In the genomic region with DNA sequence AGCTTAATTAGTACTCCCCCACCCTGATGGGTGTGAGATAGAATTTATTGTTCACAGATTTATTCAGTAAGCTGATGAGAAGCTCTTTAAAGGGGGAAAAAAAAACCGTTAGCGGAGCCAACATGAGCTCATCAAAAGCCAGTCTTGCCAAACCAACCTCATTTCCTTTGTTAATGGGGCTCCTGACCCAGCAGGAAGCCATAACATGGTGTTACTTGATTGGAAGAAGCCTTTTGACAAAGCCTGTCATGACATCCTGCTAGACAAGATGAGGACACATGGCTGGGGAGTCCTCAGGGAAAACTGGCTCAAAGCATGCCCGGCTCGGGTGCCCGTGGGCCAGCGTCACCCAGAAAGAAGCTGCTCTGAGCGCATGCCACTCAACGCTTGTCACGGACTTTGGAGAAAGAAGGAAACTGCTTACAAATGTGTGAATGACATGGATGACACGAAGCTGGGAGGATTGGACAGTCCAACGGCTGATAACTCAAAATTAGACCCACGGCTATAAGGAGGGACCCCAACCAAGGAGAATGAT, we compare ENCODE assay signal across 19 cellular contexts.
A peak's percentile ranks its signal among the peaks of the same experiment; 100 is the strongest.
DNase-seq lines count a peak whose midpoint lies in the region; TF ChIP-seq lines count a peak whose summit lies in the region.
"Had no signal": no experiment of that assay in that cellular context is flagged by ENCODE, and none has a peak within 500 bp of the region (broad histone marks: within the 10 kb centered on the region; RNA-seq: fewer than 3 reads in every experiment).

No MANE protein-coding gene starts in this region.

- in situ Hi-C loops in astrocyte of the spinal cord (cut with HindIII; ENCODE audit: low sequenced_read_pairs), result no loop called here

- DNase-seq in EH (ENCODE audit: low read depth) (peak; percentile 38), Kasumi-1 (lab: John Stamatoyannopoulos, UW) (peak; percentile 3 to 9), astrocyte of the spinal cord (ENCODE audit: low read depth, low spot score) (peak; percentile 59), posterior vena cava (ENCODE audit: low spot score) (peak; percentile 23), anterior cingulate cortex (lab: John Stamatoyannopoulos, UW) (no peak), NCI-H510A treated with DMSO at 0.1 percent for 48 hours (lab: John Stamatoyannopoulos, UW) (no peak), GM19238 (ENCODE audit: insufficient read length, low spot score) (no peak)
- DNase-seq: activated CD4-positive, alpha-beta T cell treated with anti-CD3 and anti-CD28 coated beads, Interleukin-2, amount 50 U/mL, for 1 hour; activated CD8-positive, alpha-beta memory T cell treated with anti-CD3 and anti-CD28 coated beads, Interleukin-2, amount 50 U/mL, for 48 hours; activated effector memory CD4-positive, alpha-beta T cell treated with Interleukin-2 at 50 U/mL for 16 hours; BE2C; effector CD4-positive, alpha-beta T cell; esophagus squamous epithelium; NCI-H2171 treated with DMSO at 0.1 percent for 48 hours; occipital lobe; right cardiac atrium; SJCRH30; stimulated activated CD4-positive, alpha-beta T cell treated with anti-CD3 and anti-CD28 coated beads, Interleukin-15, amount 100 ng/mL, for 24 hours had no signal

- no peak overlapping the region for H3K4me3 ChIP-seq in astrocyte of the spinal cord (ENCODE audit: low read depth, low read length)
- H3K4me3 ChIP-seq: esophagus squamous epithelium, SJCRH30, thoracic aorta had no signal

- intact Hi-C loops in posterior vena cava (cut with DNase I), result no loop called here

- no peak for TF ChIP-seq CTCF in astrocyte of the spinal cord (IDR thresholded peaks at IDR 0.05; ENCODE audit: low read depth, low read length)

Comparison
In these comparisons a context has a peak if more than half of its experiments do, and no peak if none do; other contexts are left out.
1. DNase-seq: peak in EH (single experiment), Kasumi-1 (2 of 2), astrocyte of the spinal cord (single experiment) and posterior vena cava (single experiment); none in anterior cingulate cortex (0 of 58), NCI-H510A treated with DMSO at 0.1 percent for 48 hours (single experiment) and GM19238 (single experiment).